16 cellular contexts compared by ENCODE assay signal in the genomic region with DNA sequence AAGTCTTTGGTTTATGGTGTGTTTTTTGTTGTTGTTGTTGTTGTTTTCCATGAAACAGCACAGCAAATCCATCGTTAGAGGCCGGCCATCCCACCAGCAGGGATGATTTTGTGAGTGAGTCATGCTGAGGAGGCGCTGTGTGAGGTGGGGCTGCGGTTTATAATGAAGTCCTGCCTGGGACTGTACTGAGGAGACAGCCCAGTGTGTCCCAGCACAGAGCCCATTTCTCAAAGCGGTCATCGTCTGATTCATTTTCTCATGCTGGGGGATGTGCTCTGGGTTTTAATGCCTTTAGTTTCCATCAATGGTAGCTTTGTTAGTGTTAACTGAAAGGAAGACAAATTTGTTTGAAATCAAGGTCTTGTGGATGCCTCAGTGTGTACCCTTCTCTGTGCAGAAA.
DNase-seq lines count a peak whose midpoint lies in the region; ATAC-seq, FAIRE-seq and TF ChIP-seq lines count a peak whose summit lies in the region.
"Had no signal": no experiment of that assay in that cellular context is flagged by ENCODE, and none has a peak within 500 bp of the region (broad histone marks: within the 10 kb centered on the region; RNA-seq: fewer than 3 reads in every experiment).

No MANE protein-coding gene starts in this region.

- TF ChIP-seq POLR2A in heart left ventricle (IDR thresholded peaks at IDR 0.05) (no peak), GM12892 (IDR thresholded peaks at IDR 0.05; ENCODE audit: low read depth, low read length) (no peak), erythroblast (IDR thresholded peaks at IDR 0.05; ENCODE audit: low read length) (no peak)

- no peaks in the 10 kb centered on the region for H3K9me3 ChIP-seq in cardiac muscle cell (ENCODE audit: low read depth)
- no peaks in the 10 kb centered on the region for H3K9me3 ChIP-seq in heart left ventricle
- no peaks in the 10 kb centered on the region for H3K9me3 ChIP-seq in HAP-1
- H3K9me3 ChIP-seq: tibial artery had no signal

- intact Hi-C loops in heart left ventricle (cut with DNase I), result loop anchor here in 4 of 10 donors (5.0 kb wide), 2 partner anchors 63 to 193 kb away; no protein-coding TSS in a partner anchor

- TF ChIP-seq CTCF in cardiac muscle cell (IDR thresholded peaks at IDR 0.05; ENCODE audit: low read depth, low read length) (no peak), heart left ventricle (IDR thresholded peaks at IDR 0.05) (no peak), brain microvascular endothelial cell (IDR thresholded peaks at IDR 0.05; ENCODE audit: low read depth, low read length, missing control alignments) (peak; percentile 29)

- no peaks in the 10 kb centered on the region for H3K27me3 ChIP-seq in cardiac muscle cell
- no peaks in the 10 kb centered on the region for H3K27me3 ChIP-seq in heart left ventricle
- H3K27me3 ChIP-seq in brain microvascular endothelial cell (replicated peaks), result no peaks in the 10 kb centered on the region
- H3K27me3 ChIP-seq in HAP-1 (ENCODE audit: low read depth), result no peaks in the 10 kb centered on the region
- H3K27me3 ChIP-seq: tibial artery had no signal

- H3K4me3 ChIP-seq in cardiac muscle cell (no peak overlapping the region), heart left ventricle (no peak overlapping the region), brain microvascular endothelial cell (ENCODE audit: low read depth, low read length) (no peak overlapping the region), HAP-1 (no peak overlapping the region)
- H3K4me3 ChIP-seq: tibial artery had no signal

- FAIRE-seq in GM12892 (lab: Jason Lieb, UNC), result no peak
- FAIRE-seq: A204.1 had no signal

- DNase-seq in cardiac muscle cell (ENCODE audit: low read depth in 1 of 2, low spot score in 1 of 2), result peak in 1 of 2 donors; percentile 53
- DNase-seq in heart left ventricle, result no peak
- peak; percentile 79 for DNase-seq in brain microvascular endothelial cell
- peak; percentile 85 for DNase-seq in islet precursor cell
- no peak for DNase-seq in GM12892 (ENCODE audit: insufficient read length)
- no peak for DNase-seq in HAP-1 (ENCODE audit: low spot score in 2 of 2)
- no peak for DNase-seq in erythroblast (lab: John Stamatoyannopoulos, UW)
- no peak for DNase-seq in NCI-H2107 (lab: John Stamatoyannopoulos, UW)
- DNase-seq: activated CD8-positive, alpha-beta T cell treated with anti-CD3 and anti-CD28 coated beads for 36 hours; activated naive CD4-positive, alpha-beta T cell; DMS 273 treated with DMSO at 0.1 percent for 48 hours; NCI-H1417; NCI-H526; RPMI8226; tibial artery had no signal

- 79 to 91% (median 87%) methylated on average over 6 of the region's 6 CpGs for WGBS in heart left ventricle, 4 donors

- no peaks in the 10 kb centered on the region for H3K36me3 ChIP-seq in cardiac muscle cell
- H3K36me3 ChIP-seq in heart left ventricle, result no peaks in the 10 kb centered on the region
- no peaks in the 10 kb centered on the region for H3K36me3 ChIP-seq in brain microvascular endothelial cell (replicated peaks)
- no peaks in the 10 kb centered on the region for H3K36me3 ChIP-seq in HAP-1 (replicated peaks)
- H3K36me3 ChIP-seq: tibial artery had no signal

- H3K4me1 ChIP-seq in cardiac muscle cell (ENCODE audit: low read depth) (peaks cover 36% of the 10 kb centered on the region), heart left ventricle (peaks cover 0 to 22% (median 7%) of the 10 kb centered on the region in 12 donors), HAP-1 (no peaks in the 10 kb centered on the region)

- in situ Hi-C loops in brain microvascular endothelial cell (cut with HindIII; ENCODE audit: low pct_ligation_motif_present, low sequenced_read_pairs) (no loop called here), HAP-1 (cut with MboI; ENCODE audit: low sequenced_read_pairs) (no loop called here)

- peak overlapping the region; percentile 61 for H3K27ac ChIP-seq in cardiac muscle cell
- H3K27ac ChIP-seq in heart left ventricle, result peak overlapping the region in 2 of 12 donors; percentile 49 to 56
- H3K27ac ChIP-seq in brain microvascular endothelial cell, result peak overlapping the region; percentile 55
- H3K27ac ChIP-seq: tibial artery had no signal

- no peak for ATAC-seq in heart left ventricle
- ATAC-seq: activated CD8-positive, alpha-beta T cell treated with anti-CD3 and anti-CD28 coated beads for 36 hours had no signal

Comparison
In these comparisons a context has a peak if more than half of its experiments do, and no peak if none do; other contexts are left out.
1. DNase-seq: peak in brain microvascular endothelial cell (single experiment) and islet precursor cell (single experiment); none in heart left ventricle (0 of 5), GM12892 (single experiment), HAP-1 (0 of 2), erythroblast (0 of 2) and NCI-H2107 (single experiment).